8 cellular contexts compared by ENCODE assay signal in genomic region chr9:96654450-96655197, GRCh38. TPM values are rescaled to one million over a fixed set of nuclear protein-coding genes. Genes with fewer than 3 reads are reported as not detected.
DNase-seq lines count a peak whose midpoint lies in the region; ATAC-seq and TF ChIP-seq lines count a peak whose summit lies in the region.

No MANE protein-coding gene starts in this region.

- intact Hi-C loops in spleen (cut with DNase I; ENCODE audit: low total_unique reads): loop anchor here (5.0 kb wide), 1 partner anchor 327 kb away; no protein-coding TSS in a partner anchor

- H3K36me3 ChIP-seq in spleen: peaks cover 0 to 28% (median 17%) of the 10 kb centered on the region in 6 donors

- H3K9me3 ChIP-seq in spleen: no peaks in the 10 kb centered on the region

- DNase-seq in GM13977 (ENCODE audit: low spot score) (peak; percentile 80), NCI-H2171 (lab: John Stamatoyannopoulos, UW) (peak; percentile 37), islet precursor cell (peak; percentile 81), spleen (peak; percentile 91), AML-193 (lab: John Stamatoyannopoulos, UW) (no peak)
- DNase-seq in activated CD4-positive, CD25-positive, alpha-beta regulatory T cell treated with anti-CD3 and anti-CD28 coated beads, Interleukin-2, amount 50 U/mL, for 16 hours (ENCODE audit: low read depth, low spot score): peak; percentile 50
- peak; percentile 88 for DNase-seq in central memory CD4-positive, alpha-beta T cell

- no peak for TF ChIP-seq POLR2A in spleen (IDR thresholded peaks at IDR 0.05)

- H3K27ac ChIP-seq in spleen: peak overlapping the region; percentile 90 to 96 (median 92)

- peaks cover 0 to 33% (median 21%) of the 10 kb centered on the region in 6 donors for H3K4me1 ChIP-seq in spleen

- peak; percentile 55 for ATAC-seq in HG02885 (IDR thresholded peaks at IDR 0.05; ENCODE audit: poor library complexity, unreplicated experiment)

- H3K27me3 ChIP-seq in spleen (replicated peaks in 1 of 7): no peaks in the 10 kb centered on the region

- peak overlapping the region; percentile 57 to 91 (median 67) for H3K4me3 ChIP-seq in spleen

- WGBS in spleen, 5 donors: 0 to 1% (median 0%) methylated on average over 29 to 74 of the region's 74 CpGs

- TF ChIP-seq CTCF in GM13977 (IDR thresholded peaks at IDR 0.05; ENCODE audit: extremely low read depth, insufficient read depth, missing control alignments): peak; percentile 17
- TF ChIP-seq CTCF in spleen (IDR thresholded peaks at IDR 0.05 in 8 of 11, conservative IDR thresholded peaks at IDR 0.05 in 3 of 11): peak in 3 of 11 experiments; percentile 7 to 27 (median 22)

- in situ Hi-C loops in GM13977 (cut with MboI; ENCODE audit: low pct_unique_long_range_greater_than_20kb, low sequenced_read_pairs, unreplicated experiment): loop anchor here (5.0 to 10.0 kb wide), 2 partner anchors 210 to 327 kb away; no protein-coding TSS in a partner anchor

RNA-seq across cellular contexts. Expression of gene PRXL2C, which starts 0.5 kb away (rescaled TPM):
- total RNA-seq in spleen: 10 to 100 TPM; 13.9 to 20.1 (median 15.6) TPM
- 1 to 10 TPM; 5.4 to 9.1 (median 6.5) TPM for polyA plus RNA-seq in spleen

RNA-seq across cellular contexts. Expression of gene CDC14B, which starts 35.0 kb away (rescaled TPM):
- total RNA-seq in spleen: 1 to 10 TPM; 4.6 to 10.0 (median 6.8) TPM
- polyA plus RNA-seq in spleen: 1 to 10 TPM; 1.3 to 2.3 (median 1.3) TPM

Comparison
In these comparisons a context has a peak if more than half of its experiments do, and no peak if none do; other contexts are left out.
1. DNase-seq: peak in GM13977 (single experiment), NCI-H2171 (single experiment), activated CD4-positive, CD25-positive, alpha-beta regulatory T cell treated with anti-CD3 and anti-CD28 coated beads, Interleukin-2, amount 50 U/mL, for 16 hours (single experiment), central memory CD4-positive, alpha-beta T cell (single experiment), islet precursor cell (single experiment) and spleen (single experiment); none in AML-193 (0 of 2).